Comparison of ENCODE assay signal across 17 cellular contexts in the genomic region with DNA sequence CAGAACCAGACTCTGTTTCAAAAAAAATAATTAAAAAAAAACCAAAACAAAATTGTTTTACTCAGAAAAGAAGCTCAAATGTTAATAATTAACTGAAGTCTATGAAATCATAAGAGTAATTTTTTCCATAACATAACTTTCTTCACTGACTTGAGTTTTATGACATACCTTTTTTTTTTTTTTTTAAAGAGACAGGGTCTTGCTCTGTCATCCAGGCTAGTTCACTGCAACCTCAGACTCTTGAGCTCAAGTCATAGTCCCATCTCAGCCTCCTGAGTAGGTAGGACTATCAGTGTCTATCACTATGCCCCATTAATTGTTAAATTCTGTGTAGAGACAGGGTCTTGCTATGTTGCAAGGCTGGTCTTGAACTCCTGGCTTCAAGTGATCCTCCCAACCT.
"Had no signal": no experiment of that assay in that cellular context is flagged by ENCODE, and none has a peak within 500 bp of the region (broad histone marks: within the 10 kb centered on the region; RNA-seq: fewer than 3 reads in every experiment).

No MANE protein-coding gene starts in this region.

- DNase-seq: activated CD4-positive, alpha-beta T cell treated with anti-CD3 and anti-CD28 coated beads for 48 hours; activated effector memory CD4-positive, alpha-beta T cell treated with anti-CD3 and anti-CD28 coated beads, Interleukin-2, amount 50 U/mL, for 16 hours; activated T-cell treated with anti-CD3 and anti-CD28 coated beads for 4 hours; anterior cingulate cortex; heart right ventricle; mammary epithelial cell; naive thymus-derived CD8-positive, alpha-beta T cell; right cardiac atrium; small intestine; stimulated activated CD4-positive, alpha-beta T cell treated with anti-CD3 and anti-CD28 coated beads, Interleukin-4, amount 100 ng/mL, for 24 hours; stimulated activated naive CD4-positive, alpha-beta T cell treated with Interleukin-2 at 50 U/mL for 16 hours; upper lobe of left lung; WERI-Rb-1 had no signal

- H3K27me3 Mint-ChIP-seq: dendritic cell treated with granulocyte-macrophage colony-stimulating factor and Interleukin-4, amounts not matched to agents 40 ng/mL and 50 ng/mL, for 4 days; naive thymus-derived CD8-positive, alpha-beta T cell had no signal

- ATAC-seq: activated naive CD4-positive, alpha-beta T cell treated with anti-CD3 and anti-CD28 coated beads, Interleukin-2, amount 50 U/mL, for 72 hours; gastroesophageal sphincter; heart right ventricle; naive thymus-derived CD8-positive, alpha-beta T cell; right cardiac atrium had no signal

- H3K4me3 ChIP-seq: gastroesophageal sphincter, heart right ventricle, upper lobe of left lung had no signal

- H3K27ac ChIP-seq: gastroesophageal sphincter, heart right ventricle, upper lobe of left lung had no signal

- H3K4me3 Mint-ChIP-seq: dendritic cell treated with granulocyte-macrophage colony-stimulating factor and Interleukin-4, amounts not matched to agents 40 ng/mL and 50 ng/mL, for 4 days; naive thymus-derived CD8-positive, alpha-beta T cell; T-helper 1 cell treated with Interleukin-12 subunit alpha and Interleukin-12 subunit beta and Interleukin-4 antibody, amounts not matched to agents 30 μg/mL and 1 μg/mL, for 36 hours had no signal

- H3K9me3 Mint-ChIP-seq: activated naive CD4-positive, alpha-beta T cell treated with anti-CD3 and anti-CD28 coated beads, Interleukin-2, amount 50 U/mL, for 72 hours; dendritic cell treated with granulocyte-macrophage colony-stimulating factor and Interleukin-4, amounts not matched to agents 40 ng/mL and 50 ng/mL, for 4 days; naive thymus-derived CD8-positive, alpha-beta T cell; T-helper 1 cell treated with Interleukin-12 subunit alpha and Interleukin-12 subunit beta and Interleukin-4 antibody, amounts not matched to agents 30 μg/mL and 1 μg/mL, for 36 hours had no signal

- H3K4me1 ChIP-seq: gastroesophageal sphincter, upper lobe of left lung had no signal

- H3K9me3 ChIP-seq: gastroesophageal sphincter, heart right ventricle, upper lobe of left lung had no signal

- H3K27ac Mint-ChIP-seq: dendritic cell treated with granulocyte-macrophage colony-stimulating factor and Interleukin-4, amounts not matched to agents 40 ng/mL and 50 ng/mL, for 4 days had no signal

- H3K27me3 ChIP-seq: gastroesophageal sphincter, heart right ventricle, upper lobe of left lung had no signal
